ENCODE assay signal across 13 cellular contexts in the genomic region with DNA sequence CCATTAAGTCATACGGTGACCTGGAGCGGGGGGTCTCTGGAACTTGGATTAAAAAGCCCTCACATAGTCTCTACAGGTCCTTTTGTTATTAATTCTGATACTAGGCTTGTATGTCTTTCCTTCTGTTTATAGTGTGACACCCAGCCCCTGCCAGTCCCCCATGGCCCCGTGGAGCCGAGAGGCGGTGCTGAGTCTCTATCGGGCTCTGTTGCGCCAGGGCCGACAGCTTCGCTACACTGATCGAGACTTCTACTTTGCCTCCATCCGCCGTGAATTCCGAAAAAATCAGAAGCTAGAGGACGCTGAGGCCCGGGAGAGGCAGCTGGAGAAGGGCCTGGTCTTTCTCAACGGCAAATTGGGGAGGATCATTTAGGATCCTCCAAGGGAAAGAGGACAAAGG. TPM values are rescaled to one million over a fixed set of nuclear protein-coding genes. Genes with fewer than 3 reads are reported as not detected.
DNase-seq lines count a peak whose midpoint lies in the region; ATAC-seq, FAIRE-seq and TF ChIP-seq lines count a peak whose summit lies in the region.
"Had no signal": no experiment of that assay in that cellular context is flagged by ENCODE, and none has a peak within 500 bp of the region (broad histone marks: within the 10 kb centered on the region; RNA-seq: fewer than 3 reads in every experiment).

No MANE protein-coding gene starts in this region.

- H3K4me3 ChIP-seq in right cardiac atrium (ENCODE audit: low read length) (no peak overlapping the region), heart left ventricle (peak overlapping the region in 3 of 12 donors; percentile 79 to 99 (median 82)), hepatocyte (no peak overlapping the region), MG63 (no peak overlapping the region)

- H3K36me3 ChIP-seq in heart left ventricle: peaks cover 5 to 54% (median 49%) of the 10 kb centered on the region in 9 donors
- no peaks in the 10 kb centered on the region for H3K36me3 ChIP-seq in hepatocyte (replicated peaks; ENCODE audit: insufficient read depth, low read depth)
- H3K36me3 ChIP-seq in MG63: peaks cover 54% of the 10 kb centered on the region

- no peaks in the 10 kb centered on the region for H3K9me3 Mint-ChIP-seq in T-cell
- no peaks in the 10 kb centered on the region for H3K9me3 Mint-ChIP-seq in type B pancreatic cell

- POLR2A ChIA-PET in T-cell (lab: Charles Lee): no interaction called here

- peaks cover 6% of the 10 kb centered on the region for H3K4me1 ChIP-seq in right cardiac atrium (ENCODE audit: control insufficient read depth, insufficient read depth, low read length)
- peaks cover 14 to 57% (median 39%) of the 10 kb centered on the region in 12 donors for H3K4me1 ChIP-seq in heart left ventricle
- H3K4me1 ChIP-seq in hepatocyte (ENCODE audit: insufficient read depth): peaks cover 19% of the 10 kb centered on the region

- TF ChIP-seq POLR2A in heart left ventricle (IDR thresholded peaks at IDR 0.05): no peak

- peaks cover 51 to 53% (median 51%) of the 10 kb centered on the region in 3 donors for H3K4me1 Mint-ChIP-seq in T-cell
- peaks cover 31% of the 10 kb centered on the region for H3K4me1 Mint-ChIP-seq in type B pancreatic cell (ENCODE audit: unreplicated experiment)

- H3K27me3 ChIP-seq in right cardiac atrium (ENCODE audit: control insufficient read depth, insufficient read depth) (no peaks in the 10 kb centered on the region), heart left ventricle (no peaks in the 10 kb centered on the region), hepatocyte (no peaks in the 10 kb centered on the region), MG63 (no peaks in the 10 kb centered on the region)

- peak in 2 of 3 donors; percentile 7 to 56 for DNase-seq in right cardiac atrium
- DNase-seq in heart left ventricle: no peak
- DNase-seq in T-cell: no peak
- no peak for DNase-seq in hepatocyte (ENCODE audit: low spot score)
- DNase-seq in type B pancreatic cell (ENCODE audit: extremely low spot score, unreplicated experiment): no peak
- no peak for DNase-seq in D721Med (ENCODE audit: insufficient read length, low spot score)
- no peak for DNase-seq in MG63
- DNase-seq: effector CD4-positive, alpha-beta T cell; NCI-H446 treated with DMSO at 0.1 percent for 48 hours; stimulated activated naive CD4-positive, alpha-beta T cell treated with Interleukin-2 at 50 U/mL for 16 hours had no signal

- H3K27ac ChIP-seq in right cardiac atrium (ENCODE audit: low read length) (no peak overlapping the region), heart left ventricle (no peak overlapping the region), hepatocyte (no peak overlapping the region)
- H3K27ac ChIP-seq: parathyroid adenoma had no signal

- H3K27me3 Mint-ChIP-seq in T-cell (no peaks in the 10 kb centered on the region), type B pancreatic cell (no peaks in the 10 kb centered on the region)

- peaks cover 3% of the 10 kb centered on the region for H4K20me1 ChIP-seq in hepatocyte (ENCODE audit: insufficient read depth, poor library complexity, severe bottlenecking)

- FAIRE-seq in D721Med (lab: Jason Lieb, UNC): no peak

- H3K9me3 ChIP-seq in right cardiac atrium (ENCODE audit: control insufficient read depth, low read length) (no peaks in the 10 kb centered on the region), heart left ventricle (no peaks in the 10 kb centered on the region), hepatocyte (ENCODE audit: low read depth) (no peaks in the 10 kb centered on the region), MG63 (no peaks in the 10 kb centered on the region)

- ATAC-seq in right cardiac atrium (no peak), heart left ventricle (no peak), T-cell (replicated peaks in 1 of 4) (no peak), HG03039 (IDR thresholded peaks at IDR 0.05; ENCODE audit: unreplicated experiment) (no peak)
- ATAC-seq: left lobe of liver had no signal

- CTCF ChIA-PET in T-cell (lab: Charles Lee): interaction anchor here in 1 of 2 donors (0.6 kb wide), 1 partner anchor 448 kb away, joined by 3 read pairs; no protein-coding TSS in a partner anchor

- intact Hi-C loops in right cardiac atrium (cut with DNase I): loop anchor here in 1 of 4 donors (10.0 kb wide), 1 partner anchor 119 kb away; no protein-coding TSS in a partner anchor
- intact Hi-C loops in heart left ventricle (cut with DNase I): loop anchor here in 5 of 10 donors (5.0 to 10.0 kb wide), 3 partner anchors 69 to 107 kb away; a partner anchor contains a TSS

- H3K79me2 ChIP-seq in hepatocyte: peaks cover 61% of the 10 kb centered on the region

- H3K27ac Mint-ChIP-seq in T-cell (no peak overlapping the region), type B pancreatic cell (no peak overlapping the region)

- H3K4me2 ChIP-seq in hepatocyte: peak overlapping the region; percentile 89

- TF ChIP-seq CTCF in heart left ventricle (IDR thresholded peaks at IDR 0.05) (no peak), hepatocyte (IDR thresholded peaks at IDR 0.05; ENCODE audit: poor library complexity) (no peak), type B pancreatic cell (conservative IDR thresholded peaks at IDR 0.05) (no peak), D721Med (IDR thresholded peaks at IDR 0.05; ENCODE audit: insufficient read depth, missing control alignments) (no peak)

- H3K36me3 Mint-ChIP-seq in T-cell (peaks cover 36% of the 10 kb centered on the region), type B pancreatic cell (peaks cover 14% of the 10 kb centered on the region)

- no peaks in the 10 kb centered on the region for H3K9me2 ChIP-seq in hepatocyte (replicated peaks; ENCODE audit: insufficient read depth)

- H3K4me3 Mint-ChIP-seq in T-cell: peak overlapping the region; percentile 95 to 99 (median 95)
- peak overlapping the region; percentile 96 for H3K4me3 Mint-ChIP-seq in type B pancreatic cell

- no peak overlapping the region for H2AFZ ChIP-seq in hepatocyte
- H2AFZ ChIP-seq: parathyroid adenoma had no signal

- WGBS in right cardiac atrium: 91% methylated on average over 16 of the region's 16 CpGs
- 89 to 93% (median 90%) methylated on average over 16 of the region's 16 CpGs for WGBS in heart left ventricle, 4 donors
- WGBS in hepatocyte (ENCODE audit: low lambda C conversion rate, missing lambda C conversion rate): 97% methylated on average over 16 of the region's 16 CpGs

RNA-seq across cellular contexts. Expression of a gene that starts 2.0 kb away (rescaled TPM):
- total RNA-seq in right cardiac atrium: 10 to 100 TPM; 16.3 to 22.2 (median 18.7) TPM
- 9.0 TPM for polyA plus RNA-seq in right cardiac atrium
- 10 to 100 TPM; 15.4 to 25.2 (median 18.7) TPM for total RNA-seq in heart left ventricle
- polyA plus RNA-seq in heart left ventricle: 10 to 100 TPM in 1 of 2 donors, 1 to 10 TPM in 1; 6.5 to 22.3 TPM
- total RNA-seq in T-cell: 10 to 100 TPM; 19.7 to 44.1 (median 38.5) TPM
- total RNA-seq in hepatocyte: 25.8 and 31.8 TPM in 2 replicates
- 17.5 and 22.2 TPM in 2 replicates for polyA plus RNA-seq in hepatocyte
- 35.0 and 35.5 TPM in 2 replicates for total RNA-seq in type B pancreatic cell (ENCODE audit: low replicate concordance)
- 32.3 and 32.7 TPM in 2 replicates for total RNA-seq in MG63 (2014; rRNA removed; shearing (Covaris generic); ENCODE audit: low replicate concordance)

RNA-seq across cellular contexts. Expression of a gene that starts 16.3 kb away (rescaled TPM):
- total RNA-seq in right cardiac atrium (100 to 1,000 TPM; 156 to 254 (median 177) TPM), heart left ventricle (100 to 1,000 TPM; 117 to 322 (median 168) TPM), T-cell (100 to 1,000 TPM; 236 to 371 (median 327) TPM), hepatocyte (231 and 271 TPM in 2 replicates), type B pancreatic cell (ENCODE audit: low replicate concordance) (315 and 398 TPM in 2 replicates)
- polyA plus RNA-seq in right cardiac atrium (244 TPM), heart left ventricle (100 to 1,000 TPM; 378 to 458 TPM), hepatocyte (144 and 170 TPM in 2 replicates)
- 345 and 436 TPM in 2 replicates for total RNA-seq in MG63 (2014; rRNA removed; shearing (Covaris generic); ENCODE audit: low replicate concordance)

RNA-seq across cellular contexts. Expression of a gene that starts 28.5 kb away (rescaled TPM):
- 10 to 100 TPM; 55.1 to 75.5 (median 61.8) TPM for total RNA-seq in right cardiac atrium
- polyA plus RNA-seq in right cardiac atrium: 155 TPM
- total RNA-seq in heart left ventricle: 100 to 1,000 TPM in 2 of 9 donors, 10 to 100 TPM in 7; 33.2 to 108 (median 44.5) TPM
- 100 to 1,000 TPM; 154 to 220 TPM for polyA plus RNA-seq in heart left ventricle
- total RNA-seq in T-cell: 10 to 100 TPM; 42.4 to 76.8 (median 73.5) TPM
- 82.9 and 84.0 TPM in 2 replicates for total RNA-seq in hepatocyte
- polyA plus RNA-seq in hepatocyte: 117 and 118 TPM in 2 replicates
- 52.3 and 59.1 TPM in 2 replicates for total RNA-seq in type B pancreatic cell (ENCODE audit: low replicate concordance)
- total RNA-seq in MG63 (2014; rRNA removed; shearing (Covaris generic); ENCODE audit: low replicate concordance): 138 and 161 TPM in 2 replicates

RNA-seq across cellular contexts. Expression of a gene that starts 47.3 kb away (rescaled TPM):
- total RNA-seq in right cardiac atrium (10 to 100 TPM in 1 of 4 donors, 1 to 10 TPM in 3; 7.3 to 11.6 (median 9.6) TPM), heart left ventricle (1 to 10 TPM; 3.4 to 9.9 (median 4.7) TPM), T-cell (1 to 10 TPM in 3 of 5 donors, under 1 TPM in 2; 0.23 to 2.7 (median 1.1) TPM), hepatocyte (20.0 and 22.3 TPM in 2 replicates), type B pancreatic cell (ENCODE audit: low replicate concordance) (47.0 and 115 TPM in 2 replicates)
- polyA plus RNA-seq in right cardiac atrium (8.7 TPM), heart left ventricle (1 to 10 TPM; 2.2 to 2.6 TPM), hepatocyte (5.5 and 7.0 TPM in 2 replicates)
- total RNA-seq in MG63 (2014; rRNA removed; shearing (Covaris generic); ENCODE audit: low replicate concordance): 0.20 TPM in 1 of 2 replicates, not detected in the other

Comparison
In these comparisons a context has a peak if more than half of its experiments do, and no peak if none do; other contexts are left out.
1. DNase-seq: peak in right cardiac atrium (2 of 3); none in heart left ventricle (0 of 5), T-cell (0 of 34), hepatocyte (single experiment), type B pancreatic cell (single experiment), D721Med (single experiment) and MG63 (single experiment).